In genomic region chr21:35940074-35940927, GRCh38 we compare ENCODE assay signal across 9 cellular contexts.
DNase-seq lines count a peak whose midpoint lies in the region; ATAC-seq and TF ChIP-seq lines count a peak whose summit lies in the region.
"Had no signal": no experiment of that assay in that cellular context is flagged by ENCODE, and none has a peak within 500 bp of the region (broad histone marks: within the 10 kb centered on the region; RNA-seq: fewer than 3 reads in every experiment).

No MANE protein-coding gene starts in this region.

- peak; percentile 75 for DNase-seq in SIG-M5 treated with dmso at 0.1 percent for 504 hours (lab: John Stamatoyannopoulos, UW; ENCODE audit: unreplicated experiment)
- DNase-seq in SIG-M5 (lab: John Stamatoyannopoulos, UW) = no peak
- peak; percentile 84 for DNase-seq in NCI-H1105 treated with DMSO at 0.1 percent for 48 hours (lab: John Stamatoyannopoulos, UW)
- DNase-seq in fibroblast of gingiva (ENCODE audit: low read depth) = peak; percentile 77
- peak; percentile 29 for DNase-seq in neural crest cell (ENCODE audit: low read depth, low spot score)
- no peak for DNase-seq in activated CD8-positive, alpha-beta memory T cell treated with anti-CD3 and anti-CD28 coated beads for 24 hours

- peaks cover 14% of the 10 kb centered on the region for H3K4me1 Mint-ChIP-seq in neural crest cell

- H3K27me3 Mint-ChIP-seq in neural crest cell (ENCODE audit: low read depth) = peaks cover 8% of the 10 kb centered on the region

- no peak overlapping the region for H3K4me3 Mint-ChIP-seq in neural crest cell

- peak; percentile 100 for ATAC-seq in SK-N-SH treated with all-trans-retinoic acid at 6 μM for 48 hours
- ATAC-seq in GM19324 (IDR thresholded peaks at IDR 0.05; ENCODE audit: low FRiP score, unreplicated experiment) = no peak

- H3K36me3 Mint-ChIP-seq in neural crest cell (ENCODE audit: low read depth) = no peaks in the 10 kb centered on the region
- H3K36me3 Mint-ChIP-seq: activated naive CD4-positive, alpha-beta T cell treated with anti-CD3 and anti-CD28 coated beads, Interleukin-2, amount 50 U/mL, for 72 hours had no signal

- no peaks in the 10 kb centered on the region for H3K9me3 Mint-ChIP-seq in neural crest cell
- H3K9me3 Mint-ChIP-seq: activated naive CD4-positive, alpha-beta T cell treated with anti-CD3 and anti-CD28 coated beads, Interleukin-2, amount 50 U/mL, for 72 hours had no signal

- peak; percentile 75 for TF ChIP-seq CTCF in neural crest cell (conservative IDR thresholded peaks at IDR 0.05)

- H3K27ac Mint-ChIP-seq in neural crest cell (ENCODE audit: unreplicated experiment) = no peak overlapping the region
- H3K27ac Mint-ChIP-seq: activated naive CD4-positive, alpha-beta T cell treated with anti-CD3 and anti-CD28 coated beads, Interleukin-2, amount 50 U/mL, for 72 hours had no signal

TF ChIP-seq in SK-N-SH treated with all-trans-retinoic acid at 6 μM for 48 hours, 23 proteins besides CTCF, POLR2A, EP300 and RAD21:
- TF ChIP-seq CREB5 (CRISPR knock-in tag; IDR thresholded peaks at IDR 0.05; ENCODE audit: low read depth) (no peak), ZNF70 (CRISPR knock-in tag; IDR thresholded peaks at IDR 0.05) (no peak), CSDC2 (CRISPR knock-in tag; IDR thresholded peaks at IDR 0.05) (no peak), PPARA (CRISPR knock-in tag; IDR thresholded peaks at IDR 0.05; ENCODE audit: borderline replicate concordance) (no peak), ESRRG (CRISPR knock-in tag; IDR thresholded peaks at IDR 0.05) (no peak), OSR1 (CRISPR knock-in tag; IDR thresholded peaks at IDR 0.05) (no peak), ISL1 (CRISPR knock-in tag; IDR thresholded peaks at IDR 0.05) (no peak), TOX (CRISPR knock-in tag; IDR thresholded peaks at IDR 0.05; ENCODE audit: borderline replicate concordance) (no peak), ZC3H10 (CRISPR knock-in tag; IDR thresholded peaks at IDR 0.05) (no peak), ZNF8 (CRISPR knock-in tag; IDR thresholded peaks at IDR 0.05) (no peak)
- TF ChIP-seq, protein P1, sequence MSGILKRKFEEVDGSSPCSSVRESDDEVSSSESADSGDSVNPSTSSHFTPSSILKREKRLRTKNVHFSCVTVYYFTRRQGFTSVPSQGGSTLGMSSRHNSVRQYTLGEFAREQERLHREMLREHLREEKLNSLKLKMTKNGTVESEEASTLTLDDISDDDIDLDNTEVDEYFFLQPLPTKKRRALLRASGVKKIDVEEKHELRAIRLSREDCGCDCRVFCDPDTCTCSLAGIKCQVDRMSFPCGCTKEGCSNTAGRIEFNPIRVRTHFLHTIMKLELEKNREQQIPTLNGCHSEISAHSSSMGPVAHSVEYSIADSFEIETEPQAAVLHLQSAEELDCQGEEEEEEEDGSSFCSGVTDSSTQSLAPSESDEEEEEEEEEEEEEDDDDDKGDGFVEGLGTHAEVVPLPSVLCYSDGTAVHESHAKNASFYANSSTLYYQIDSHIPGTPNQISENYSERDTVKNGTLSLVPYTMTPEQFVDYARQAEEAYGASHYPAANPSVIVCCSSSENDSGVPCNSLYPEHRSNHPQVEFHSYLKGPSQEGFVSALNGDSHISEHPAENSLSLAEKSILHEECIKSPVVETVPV (CRISPR knock-in tag; IDR thresholded peaks at IDR 0.05) = no peak

Comparison
In these comparisons a context has a peak if more than half of its experiments do, and no peak if none do; other contexts are left out.
1. DNase-seq: peak in SIG-M5 treated with dmso at 0.1 percent for 504 hours (single experiment), NCI-H1105 treated with DMSO at 0.1 percent for 48 hours (single experiment), fibroblast of gingiva (single experiment) and neural crest cell (single experiment); none in SIG-M5 (single experiment) and activated CD8-positive, alpha-beta memory T cell treated with anti-CD3 and anti-CD28 coated beads for 24 hours (single experiment).